1 cellular context compared by ENCODE assay signal in genomic region chr16:29843942-29844341, GRCh38.
TF ChIP-seq lines count a peak whose summit lies in the region.

No MANE protein-coding gene starts in this region.

TF ChIP-seq in K562, 482 proteins besides CTCF, POLR2A, EP300 and RAD21:
- TF ChIP-seq BCOR (IDR thresholded peaks at IDR 0.05) (peak; percentile 55), SNRNP70 (optimal IDR thresholded peaks at IDR 0.05; ENCODE audit: low read depth, low read length) (no peak), KDM1A (IDR thresholded peaks at IDR 0.05) (peak in 1 of 2 experiments; percentile 13; a peak in 1 of 4 replicates), TRIM28 (IDR thresholded peaks at IDR 0.05) (no peak), ARID3A (IDR thresholded peaks at IDR 0.05; ENCODE audit: borderline replicate concordance, low read depth, low read length) (no peak), RBM25 (IDR thresholded peaks at IDR 0.05; ENCODE audit: low read depth, low read length, severe bottlenecking) (peak; percentile 77), SUPT5H (IDR thresholded peaks at IDR 0.05) (no peak), TOE1 (IDR thresholded peaks at IDR 0.05; ENCODE audit: borderline replicate concordance) (no peak), TOE1 (CRISPR knock-in tag; IDR thresholded peaks at IDR 0.05; ENCODE audit: borderline replicate concordance, low read depth) (no peak), TEAD2 (tag; IDR thresholded peaks at IDR 0.05) (no peak), SRSF7 (optimal IDR thresholded peaks at IDR 0.05; ENCODE audit: low read depth, low read length) (no peak), STAT5B (CRISPR knock-in tag; IDR thresholded peaks at IDR 0.05) (no peak), SETDB1 (IDR thresholded peaks at IDR 0.05; ENCODE audit: low read length) (no peak), SRSF1 (IDR thresholded peaks at IDR 0.05; ENCODE audit: low read depth, low read length) (no peak), DDX20 (tag; IDR thresholded peaks at IDR 0.05; ENCODE audit: low read depth) (no peak), ETV5 (CRISPR knock-in tag; IDR thresholded peaks at IDR 0.05; ENCODE audit: low read depth) (no peak), LCOR (CRISPR knock-in tag; IDR thresholded peaks at IDR 0.05) (no peak), RAD51 (IDR thresholded peaks at IDR 0.05; ENCODE audit: borderline replicate concordance, low read depth) (no peak), KAT7 (CRISPR knock-in tag; IDR thresholded peaks at IDR 0.05; ENCODE audit: borderline replicate concordance) (no peak), ZKSCAN3 (CRISPR knock-in tag; IDR thresholded peaks at IDR 0.05) (no peak)
- TF ChIP-seq, protein P1, sequence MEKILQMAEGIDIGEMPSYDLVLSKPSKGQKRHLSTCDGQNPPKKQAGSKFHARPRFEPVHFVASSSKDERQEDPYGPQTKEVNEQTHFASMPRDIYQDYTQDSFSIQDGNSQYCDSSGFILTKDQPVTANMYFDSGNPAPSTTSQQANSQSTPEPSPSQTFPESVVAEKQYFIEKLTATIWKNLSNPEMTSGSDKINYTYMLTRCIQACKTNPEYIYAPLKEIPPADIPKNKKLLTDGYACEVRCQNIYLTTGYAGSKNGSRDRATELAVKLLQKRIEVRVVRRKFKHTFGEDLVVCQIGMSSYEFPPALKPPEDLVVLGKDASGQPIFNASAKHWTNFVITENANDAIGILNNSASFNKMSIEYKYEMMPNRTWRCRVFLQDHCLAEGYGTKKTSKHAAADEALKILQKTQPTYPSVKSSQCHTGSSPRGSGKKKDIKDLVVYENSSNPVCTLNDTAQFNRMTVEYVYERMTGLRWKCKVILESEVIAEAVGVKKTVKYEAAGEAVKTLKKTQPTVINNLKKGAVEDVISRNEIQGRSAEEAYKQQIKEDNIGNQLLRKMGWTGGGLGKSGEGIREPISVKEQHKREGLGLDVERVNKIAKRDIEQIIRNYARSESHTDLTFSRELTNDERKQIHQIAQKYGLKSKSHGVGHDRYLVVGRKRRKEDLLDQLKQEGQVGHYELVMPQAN (IDR thresholded peaks at IDR 0.05; ENCODE audit: borderline replicate concordance): no peak
- TF ChIP-seq, protein P2, sequence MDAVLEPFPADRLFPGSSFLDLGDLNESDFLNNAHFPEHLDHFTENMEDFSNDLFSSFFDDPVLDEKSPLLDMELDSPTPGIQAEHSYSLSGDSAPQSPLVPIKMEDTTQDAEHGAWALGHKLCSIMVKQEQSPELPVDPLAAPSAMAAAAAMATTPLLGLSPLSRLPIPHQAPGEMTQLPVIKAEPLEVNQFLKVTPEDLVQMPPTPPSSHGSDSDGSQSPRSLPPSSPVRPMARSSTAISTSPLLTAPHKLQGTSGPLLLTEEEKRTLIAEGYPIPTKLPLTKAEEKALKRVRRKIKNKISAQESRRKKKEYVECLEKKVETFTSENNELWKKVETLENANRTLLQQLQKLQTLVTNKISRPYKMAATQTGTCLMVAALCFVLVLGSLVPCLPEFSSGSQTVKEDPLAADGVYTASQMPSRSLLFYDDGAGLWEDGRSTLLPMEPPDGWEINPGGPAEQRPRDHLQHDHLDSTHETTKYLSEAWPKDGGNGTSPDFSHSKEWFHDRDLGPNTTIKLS (IDR thresholded peaks at IDR 0.05; ENCODE audit: borderline replicate concordance, low read depth): no peak
